In genomic region chr1:117981455-117982192, GRCh38 we compare ENCODE assay signal across 23 cellular contexts.
"Had no signal": no experiment of that assay in that cellular context is flagged by ENCODE, and none has a peak within 500 bp of the region (broad histone marks: within the 10 kb centered on the region; RNA-seq: fewer than 3 reads in every experiment).

No MANE protein-coding gene starts in this region.

- H3K9ac ChIP-seq: KMS-11 had no signal

- ATAC-seq: K562 had no signal

- H3K27ac Mint-ChIP-seq: IgD-negative memory B cell had no signal

- DNase-seq: Kasumi-1, MV-4-11, NCI-H1048, NCI-H1105, NCI-H1417, NCI-H146, NCI-H1694 treated with DMSO at 0.1 percent for 48 hours, NCI-H1930, NCI-H2081, NCI-H2107, NCI-H2171 treated with DMSO at 0.1 percent for 48 hours, NCI-H345, NCI-H524, NCI-H526 treated with DMSO at 0.1 percent for 48 hours, NCI-H774, Right ventricle myocardium superior, RPMI8226, SIG-M5 had no signal

- H3K9me3 ChIP-seq: SJSA1 had no signal

- H3K4me2 ChIP-seq: KMS-11 had no signal

- H3K4me3 ChIP-seq: K562, SJSA1, SK-N-MC had no signal

- H3K9me3 Mint-ChIP-seq: IgD-negative memory B cell had no signal

- H3K36me3 ChIP-seq: SJSA1 had no signal

- H3K4me3 Mint-ChIP-seq: IgD-negative memory B cell had no signal

- H3K4me1 ChIP-seq: SJSA1 had no signal

- H3K27ac ChIP-seq: KMS-11, SJSA1, SK-N-MC had no signal
